ENCODE assay signal across 8 cellular contexts in genomic region chr17:7315570-7316243, GRCh38. TPM values are rescaled to one million over a fixed set of nuclear protein-coding genes. Genes with fewer than 3 reads are reported as not detected.
A peak's percentile ranks its signal among the peaks of the same experiment; 100 is the strongest.
DNase-seq lines count a peak whose midpoint lies in the region; ATAC-seq and TF ChIP-seq lines count a peak whose summit lies in the region.

No MANE protein-coding gene starts in this region.

- ATAC-seq in HG02973 (IDR thresholded peaks at IDR 0.05; ENCODE audit: unreplicated experiment) = no peak
- ATAC-seq in HG02981 (IDR thresholded peaks at IDR 0.05; ENCODE audit: unreplicated experiment) = no peak

- DNase-seq in GM12865 (ENCODE audit: low read depth) (no peak), RKO (ENCODE audit: low spot score) (peak; percentile 52), esophagus squamous epithelium (lab: John Stamatoyannopoulos, UW) (no peak), iPS-NIHi7 (ENCODE audit: extremely low spot score) (no peak)
- no peak for DNase-seq in NK-92 treated with Interleukin-12 subunit alpha and Interleukin-12 subunit beta, amount 100 ng/mL, for 24 hours (lab: John Stamatoyannopoulos, UW)

- WGBS in esophagus squamous epithelium, 2 donors = 33 to 54% methylated on average over 7 to 9 of the region's 30 CpGs

- H2AFZ ChIP-seq in parathyroid adenoma = peak overlapping the region; percentile 82

- no peaks in the 10 kb centered on the region for H3K9me3 ChIP-seq in esophagus squamous epithelium
- no peaks in the 10 kb centered on the region for H3K9me3 ChIP-seq in parathyroid adenoma (ENCODE audit: control insufficient read depth, low read length)

- H3K27me3 ChIP-seq in esophagus squamous epithelium (no peaks in the 10 kb centered on the region), parathyroid adenoma (ENCODE audit: control insufficient read depth, insufficient read depth, low read length) (no peaks in the 10 kb centered on the region)

- no peak for TF ChIP-seq CTCF in GM12865 (IDR thresholded peaks at IDR 0.05; ENCODE audit: insufficient read depth, low read depth, low read length, missing control alignments)
- no peak for TF ChIP-seq CTCF in esophagus squamous epithelium (IDR thresholded peaks at IDR 0.05)
- no peak for TF ChIP-seq CTCF in parathyroid adenoma (IDR thresholded peaks at IDR 0.05)

- peak overlapping the region; percentile 64 for H3K4me3 ChIP-seq in GM12865 (ENCODE audit: low read depth, low read length)
- H3K4me3 ChIP-seq in esophagus squamous epithelium = peak overlapping the region; percentile 85 to 94 (median 90)
- H3K4me3 ChIP-seq in parathyroid adenoma (ENCODE audit: low read depth, low read length) = peak overlapping the region; percentile 62

- H3K9ac ChIP-seq in parathyroid adenoma = peak overlapping the region; percentile 56

- peak overlapping the region; percentile 92 to 99 (median 96) for H3K27ac ChIP-seq in esophagus squamous epithelium
- peak overlapping the region; percentile 89 for H3K27ac ChIP-seq in parathyroid adenoma

- TF ChIP-seq POLR2A in esophagus squamous epithelium (IDR thresholded peaks at IDR 0.05) = no peak

- H3K36me3 ChIP-seq in esophagus squamous epithelium (peaks cover 35 to 79% (median 53%) of the 10 kb centered on the region in 3 donors), parathyroid adenoma (ENCODE audit: control insufficient read depth, insufficient read depth, low read length) (no peaks in the 10 kb centered on the region)

- H3K4me1 ChIP-seq in esophagus squamous epithelium (peaks cover 22 to 58% (median 31%) of the 10 kb centered on the region in 3 donors), parathyroid adenoma (peaks cover 13% of the 10 kb centered on the region)

- peak overlapping the region; percentile 80 for H3K4me2 ChIP-seq in parathyroid adenoma (ENCODE audit: low read length)

- peaks cover 34% of the 10 kb centered on the region for H3K79me2 ChIP-seq in parathyroid adenoma

- intact Hi-C loops in esophagus squamous epithelium (cut with DNase I) = no loop called here

RNA-seq across cellular contexts. Expression of gene GPS2, which starts 0.5 kb away (rescaled TPM):
- 10 to 100 TPM; 40.9 to 80.7 (median 70.5) TPM for total RNA-seq in esophagus squamous epithelium

RNA-seq across cellular contexts. Expression of gene EIF5A, which starts 8.3 kb away (rescaled TPM):
- 100 to 1,000 TPM; 324 to 543 (median 394) TPM for total RNA-seq in esophagus squamous epithelium

RNA-seq across cellular contexts. Expression of gene NEURL4, which starts 13.4 kb away (rescaled TPM):
- total RNA-seq in esophagus squamous epithelium = 10 to 100 TPM in 3 of 4 donors, 1 to 10 TPM in 1; 9.7 to 18.7 (median 14.4) TPM

RNA-seq across cellular contexts. Expression of gene ACAP1, which starts 20.6 kb away (rescaled TPM):
- 1 to 10 TPM; 3.2 to 5.5 (median 3.8) TPM for total RNA-seq in esophagus squamous epithelium

RNA-seq across cellular contexts. Expression of gene YBX2, which starts 21.3 kb away (rescaled TPM):
- 1 to 10 TPM in 3 of 4 donors, under 1 TPM in 1; 0.44 to 3.8 (median 2.3) TPM for total RNA-seq in esophagus squamous epithelium
